16 cellular contexts compared by ENCODE assay signal in genomic region chr21:16004121-16004520, GRCh38.
"Had no signal": no experiment of that assay in that cellular context is flagged by ENCODE, and none has a peak within 500 bp of the region (broad histone marks: within the 10 kb centered on the region; RNA-seq: fewer than 3 reads in every experiment).

No MANE protein-coding gene starts in this region.

- H3K4me1 ChIP-seq: colonic mucosa, gastroesophageal sphincter, upper lobe of right lung had no signal

- H3K9me3 ChIP-seq: colonic mucosa, gastroesophageal sphincter, mucosa of descending colon, neutrophil, upper lobe of right lung had no signal

- H3K36me3 ChIP-seq: colonic mucosa, gastroesophageal sphincter, neutrophil, upper lobe of right lung had no signal

- H3K27ac ChIP-seq: colonic mucosa, gastroesophageal sphincter, neutrophil, upper lobe of right lung had no signal

- H3K27me3 ChIP-seq: colonic mucosa, gastroesophageal sphincter, neutrophil, upper lobe of right lung had no signal

- H3K4me3 ChIP-seq: colonic mucosa, gastroesophageal sphincter, mucosa of descending colon, upper lobe of right lung had no signal

- DNase-seq: activated CD4-positive, alpha-beta T cell treated with anti-CD3 and anti-CD28 coated beads for 1 hour; activated CD4-positive, alpha-beta T cell treated with anti-CD3 and anti-CD28 coated beads, Interleukin-2, amount 50 U/mL, for 4 hours; activated naive CD4-positive, alpha-beta T cell treated with anti-CD3 and anti-CD28 coated beads for 36 hours; activated naive CD8-positive, alpha-beta T cell treated with anti-CD3 and anti-CD28 coated beads, Interleukin-2, amount 50 U/mL, for 24 hours; caudate nucleus; colonic mucosa; islet precursor cell; mammary epithelial cell; mucosa of descending colon; naive thymus-derived CD8-positive, alpha-beta T cell; small intestine; stimulated activated naive CD8-positive, alpha-beta T cell treated with anti-CD3 and anti-CD28 coated beads, Interleukin-15, amount 100 ng/mL, for 72 hours; T1000; upper lobe of right lung had no signal
